1 cellular context compared by ENCODE assay signal in the genomic region with DNA sequence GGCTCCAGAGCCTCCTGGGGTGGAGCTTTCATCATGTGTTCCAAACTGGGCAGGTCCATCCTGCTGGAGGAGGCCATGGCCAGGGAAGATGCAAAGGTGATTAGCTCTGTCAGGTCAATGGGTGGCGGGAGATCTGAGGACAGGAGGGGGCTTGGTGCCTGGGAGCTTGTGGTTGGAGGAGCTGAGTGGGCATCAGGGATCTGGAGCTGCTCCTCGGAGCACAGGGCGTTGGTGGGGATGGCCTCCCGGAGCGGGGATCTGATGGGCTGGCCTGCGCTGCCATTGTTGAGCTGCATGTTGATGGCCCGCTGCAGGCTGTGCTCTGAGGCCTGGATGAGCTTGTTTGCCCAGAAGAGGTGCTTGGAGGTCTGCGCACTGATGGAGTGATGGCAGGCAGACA.
TF ChIP-seq lines count a peak whose summit lies in the region.

No MANE protein-coding gene starts in this region.

TF ChIP-seq in GM12878, 131 proteins besides CTCF, POLR2A, EP300 and RAD21:
- no peak for TF ChIP-seq RUNX3 (IDR thresholded peaks at IDR 0.05; ENCODE audit: low read length)
- TF ChIP-seq GABPA (IDR thresholded peaks at IDR 0.05; ENCODE audit: low read depth): no peak
- TF ChIP-seq ATF3 (IDR thresholded peaks at IDR 0.05; ENCODE audit: borderline replicate concordance, extremely low read depth, low read depth, low read length): no peak
- no peak for TF ChIP-seq JUNB (IDR thresholded peaks at IDR 0.05)
- TF ChIP-seq TCF7 (IDR thresholded peaks at IDR 0.05; ENCODE audit: borderline replicate concordance): no peak
- TF ChIP-seq EZH2 (IDR thresholded peaks at IDR 0.05; ENCODE audit: borderline replicate concordance, control insufficient read depth, low read depth, low read length): no peak
- no peak for TF ChIP-seq ZZZ3 (IDR thresholded peaks at IDR 0.05; ENCODE audit: control insufficient read depth, insufficient read length, low read depth)
- no peak for TF ChIP-seq FOXK2 (IDR thresholded peaks at IDR 0.05)
- no peak for TF ChIP-seq RB1 (IDR thresholded peaks at IDR 0.05; ENCODE audit: borderline replicate concordance)
- TF ChIP-seq SREBF1 (IDR thresholded peaks at IDR 0.05; ENCODE audit: low read length): no peak
- TF ChIP-seq CBX5 (IDR thresholded peaks at IDR 0.05; ENCODE audit: low read depth): no peak
